ENCODE assay signal across 11 cellular contexts in genomic region chr2:20592106-20593071, GRCh38. TPM values are rescaled to one million over a fixed set of nuclear protein-coding genes. Genes with fewer than 3 reads are reported as not detected.
DNase-seq lines count a peak whose midpoint lies in the region; ATAC-seq and TF ChIP-seq lines count a peak whose summit lies in the region.
"Had no signal": no experiment of that assay in that cellular context is flagged by ENCODE, and none has a peak within 500 bp of the region (broad histone marks: within the 10 kb centered on the region; RNA-seq: fewer than 3 reads in every experiment).

No MANE protein-coding gene starts in this region.

- no peaks in the 10 kb centered on the region for H3K9me2 ChIP-seq in OCI-LY7 (ENCODE audit: insufficient read depth, low read length)

- TF ChIP-seq CTCF in GM12864 (IDR thresholded peaks at IDR 0.05; ENCODE audit: low read depth, low read length, missing control alignments) (peak; percentile 23), OCI-LY7 (conservative IDR thresholded peaks at IDR 0.05; ENCODE audit: low read length) (peak; percentile 60)

- H3K36me3 ChIP-seq in OCI-LY7 (ENCODE audit: insufficient read depth, low read length) = no peaks in the 10 kb centered on the region

- no peaks in the 10 kb centered on the region for H3K79me2 ChIP-seq in OCI-LY7 (ENCODE audit: insufficient read depth, low read depth, low read length)

- peaks cover 9% of the 10 kb centered on the region for H3K4me1 Mint-ChIP-seq in activated CD4-positive, alpha-beta T cell treated with anti-CD3 and anti-CD28 coated beads, Interleukin-2, amount 10 ng/mL, durations not matched to agents 7 days and 5 days

- intact Hi-C loops in OCI-LY7 (cut with micrococcal nuclease; ENCODE audit: unreplicated experiment) = no loop called here
- intact Hi-C loops in sciatic nerve (cut with DNase I) = no loop called here

- CTCF ChIA-PET in OCI-LY7 (lab: Charles Lee; ENCODE audit: unreplicated experiment) = no interaction called here
- CTCF ChIA-PET in activated CD4-positive, alpha-beta T cell treated with anti-CD3 and anti-CD28 coated beads, Interleukin-2, amount 10 ng/mL, durations not matched to agents 7 days and 5 days (lab: Charles Lee) = interaction anchor here (0.7 to 1.1 kb wide), 2 partner anchors 11 to 85 kb away, joined by 3 read pairs; no protein-coding TSS in a partner anchor

- H3K4me1 ChIP-seq in OCI-LY7 (ENCODE audit: insufficient read depth, low read length, poor library complexity, severe bottlenecking) = peaks cover 35% of the 10 kb centered on the region

- no peak overlapping the region for H3K4me3 Mint-ChIP-seq in activated CD4-positive, alpha-beta T cell treated with anti-CD3 and anti-CD28 coated beads, Interleukin-2, amount 10 ng/mL, durations not matched to agents 7 days and 5 days

- no peak overlapping the region for H3K4me2 ChIP-seq in OCI-LY7 (ENCODE audit: low read length)

- H3K4me3 ChIP-seq in GM12864 (ENCODE audit: low read depth, low read length) (no peak overlapping the region), OCI-LY7 (ENCODE audit: low read depth, low read length, poor library complexity, severe bottlenecking) (no peak overlapping the region)

- ATAC-seq in sciatic nerve (no peak), HG02885 (IDR thresholded peaks at IDR 0.05; ENCODE audit: poor library complexity, unreplicated experiment) (no peak)

- H3K27me3 Mint-ChIP-seq in activated CD4-positive, alpha-beta T cell treated with anti-CD3 and anti-CD28 coated beads, Interleukin-2, amount 10 ng/mL, durations not matched to agents 7 days and 5 days = no peaks in the 10 kb centered on the region

- POLR2A ChIA-PET in OCI-LY7 (lab: Charles Lee) = interaction anchor here (0.5 kb wide), 1 partner anchor 84 kb away, joined by 5 read pairs; no protein-coding TSS in a partner anchor
- POLR2A ChIA-PET in activated CD4-positive, alpha-beta T cell treated with anti-CD3 and anti-CD28 coated beads, Interleukin-2, amount 10 ng/mL, durations not matched to agents 7 days and 5 days (lab: Charles Lee) = no interaction called here

- H3K27ac Mint-ChIP-seq in activated CD4-positive, alpha-beta T cell treated with anti-CD3 and anti-CD28 coated beads, Interleukin-2, amount 10 ng/mL, durations not matched to agents 7 days and 5 days = no peak overlapping the region

- no peaks in the 10 kb centered on the region for H3K9me3 Mint-ChIP-seq in activated CD4-positive, alpha-beta T cell treated with anti-CD3 and anti-CD28 coated beads, Interleukin-2, amount 10 ng/mL, durations not matched to agents 7 days and 5 days

- no peak overlapping the region for H3K27ac ChIP-seq in OCI-LY7 (ENCODE audit: low read depth, low read length, poor library complexity, severe bottlenecking)
- H3K27ac ChIP-seq in epithelial cell of prostate = peak overlapping the region; percentile 83

- no TSS peak for BruUV-seq in OCI-LY7 (replicated peaks; lab: Mats Ljungman, UMichigan)

- no peak overlapping the region for H2AFZ ChIP-seq in OCI-LY7 (ENCODE audit: low read length)

- H3K36me3 Mint-ChIP-seq in activated CD4-positive, alpha-beta T cell treated with anti-CD3 and anti-CD28 coated beads, Interleukin-2, amount 10 ng/mL, durations not matched to agents 7 days and 5 days (ENCODE audit: low read depth) = no peaks in the 10 kb centered on the region

- H4K20me1 ChIP-seq in OCI-LY7 (ENCODE audit: insufficient read depth, low read length) = 0 out of 2 replicates have a peak, but pooled peaks cover 7% of the 10 kb centered on the region

- no peak for DNase-seq in GM12864 (ENCODE audit: low read depth)
- no peak for DNase-seq in OCI-LY7 (ENCODE audit: low spot score)
- no peak for DNase-seq in epithelial cell of prostate (ENCODE audit: low read depth, low spot score)
- DNase-seq in sciatic nerve (ENCODE audit: low spot score) = peak; percentile 50
- DNase-seq in NCI-H2196 (lab: John Stamatoyannopoulos, UW; ENCODE audit: unreplicated experiment) = no peak
- no peak for DNase-seq in COLO829 (ENCODE audit: low spot score)
- no peak for DNase-seq in activated CD4-positive, alpha-beta T cell treated with anti-CD3 and anti-CD28 coated beads, Interleukin-2, amount 10 ng/mL, durations not matched to agents 7 days and 5 days
- DNase-seq: DND-41, NCI-H69, T-helper 2 cell had no signal

- H3K9me3 ChIP-seq in OCI-LY7 (ENCODE audit: low read length) = no peaks in the 10 kb centered on the region

RNA-seq across cellular contexts. Expression of gene HS1BP3, which starts 58.5 kb away (rescaled TPM):
- 9.5 and 10.6 TPM in 2 replicates for total RNA-seq in OCI-LY7 (2014; rRNA removed; shearing (Covaris generic))
- total RNA-seq in OCI-LY7 (2022) (15.0 and 15.2 TPM in 2 replicates), sciatic nerve (23.2 TPM)
- total RNA-seq in activated CD4-positive, alpha-beta T cell treated with anti-CD3 and anti-CD28 coated beads, Interleukin-2, amount 10 ng/mL, durations not matched to agents 7 days and 5 days = 10 to 100 TPM; 14.1 to 14.4 TPM
